Comparison of ENCODE assay signal across 11 cellular contexts in genomic region chr14:21255385-21256101, GRCh38. TPM values are rescaled to one million over a fixed set of nuclear protein-coding genes. Genes with fewer than 3 reads are reported as not detected.
DNase-seq lines count a peak whose midpoint lies in the region; ATAC-seq and TF ChIP-seq lines count a peak whose summit lies in the region.
"Had no signal": no experiment of that assay in that cellular context is flagged by ENCODE, and none has a peak within 500 bp of the region (broad histone marks: within the 10 kb centered on the region; RNA-seq: fewer than 3 reads in every experiment).

No MANE protein-coding gene starts in this region.

- TF ChIP-seq POLR2A in adrenal gland (IDR thresholded peaks at IDR 0.05) (no peak), suprapubic skin (IDR thresholded peaks at IDR 0.05) (no peak)

- H3K4me3 Mint-ChIP-seq in CD4-positive, alpha-beta memory T cell: peak overlapping the region in 7 of 8 donors; percentile 37 to 75 (median 63)
- peak overlapping the region; percentile 70 for H3K4me3 Mint-ChIP-seq in natural killer cell

- no peak for TF ChIP-seq EP300 in suprapubic skin (IDR thresholded peaks at IDR 0.05)

- no peak overlapping the region for H3K4me3 ChIP-seq in CD4-positive, alpha-beta memory T cell (ENCODE audit: low read length in 2 of 2)
- H3K4me3 ChIP-seq in HEK293 (ENCODE audit: low read depth, low read length) (no peak overlapping the region), adrenal gland (no peak overlapping the region), suprapubic skin (no peak overlapping the region)
- H3K4me3 ChIP-seq: lower lobe of right lung had no signal

- no peak for DNase-seq in CD4-positive, alpha-beta memory T cell
- DNase-seq in adrenal gland: no peak
- DNase-seq in natural killer cell: no peak
- DNase-seq in NCI-H1105 (lab: John Stamatoyannopoulos, UW): no peak
- no peak for DNase-seq in NCI-H2227 treated with DMSO at 0.1 percent for 48 hours (lab: John Stamatoyannopoulos, UW)
- no peak for DNase-seq in suprapubic skin (ENCODE audit: low spot score in 2 of 2)
- DNase-seq: lower lobe of right lung, NCI-H82, T-helper 9 cell had no signal

- no peaks in the 10 kb centered on the region for H3K27me3 ChIP-seq in CD4-positive, alpha-beta memory T cell (ENCODE audit: insufficient read depth, low read length)
- no peaks in the 10 kb centered on the region for H3K27me3 ChIP-seq in adrenal gland
- no peaks in the 10 kb centered on the region for H3K27me3 ChIP-seq in suprapubic skin

- H3K36me3 ChIP-seq in CD4-positive, alpha-beta memory T cell (ENCODE audit: insufficient read depth, low read length): peaks cover 32% of the 10 kb centered on the region
- H3K36me3 ChIP-seq in HEK293 (ENCODE audit: control insufficient read depth in 2 of 2, insufficient read depth in 1 of 2, low read length in 2 of 2) (peaks cover 76 to 90% of the 10 kb centered on the region in 2 experiments), adrenal gland (replicated peaks in 1 of 2) (peaks cover 0 to 70% of the 10 kb centered on the region in 2 donors), suprapubic skin (peaks cover 55% of the 10 kb centered on the region)

- ATAC-seq in natural killer cell (no peak), HG03342 (IDR thresholded peaks at IDR 0.05; ENCODE audit: unreplicated experiment) (no peak)
- ATAC-seq: lower lobe of right lung had no signal

- H3K27me3 Mint-ChIP-seq in CD4-positive, alpha-beta memory T cell: no peaks in the 10 kb centered on the region
- H3K27me3 Mint-ChIP-seq in natural killer cell (ENCODE audit: low read depth in 2 of 2): no peaks in the 10 kb centered on the region

- no peak for TF ChIP-seq CTCF in HEK293 (tag by site-specific recombination; IDR thresholded peaks at IDR 0.05)
- TF ChIP-seq CTCF in adrenal gland (IDR thresholded peaks at IDR 0.05): no peak
- TF ChIP-seq CTCF in natural killer cell (IDR thresholded peaks at IDR 0.05): no peak
- TF ChIP-seq CTCF in suprapubic skin (IDR thresholded peaks at IDR 0.05): no peak

- no peaks in the 10 kb centered on the region for H3K9me3 Mint-ChIP-seq in CD4-positive, alpha-beta memory T cell
- no peaks in the 10 kb centered on the region for H3K9me3 Mint-ChIP-seq in natural killer cell

- intact Hi-C loops in CD4-positive, alpha-beta memory T cell (cut with micrococcal nuclease): loop anchor here (1.0 kb wide), 1 partner anchor 8 kb away; no protein-coding TSS in a partner anchor
- intact Hi-C loops in adrenal gland (cut with DNase I): no loop called here
- intact Hi-C loops in natural killer cell (cut with micrococcal nuclease): loop anchor here (2.0 kb wide), 1 partner anchor 13 kb away; no protein-coding TSS in a partner anchor

- H3K4me1 Mint-ChIP-seq in CD4-positive, alpha-beta memory T cell: peaks cover 51 to 91% (median 72%) of the 10 kb centered on the region in 4 donors
- H3K4me1 Mint-ChIP-seq in natural killer cell: peaks cover 62 to 78% of the 10 kb centered on the region in 2 donors

- peak overlapping the region; percentile 0 to 81 (median 58) for H3K27ac Mint-ChIP-seq in CD4-positive, alpha-beta memory T cell
- peak overlapping the region; percentile 64 to 70 for H3K27ac Mint-ChIP-seq in natural killer cell

- CTCF ChIA-PET in CD4-positive, alpha-beta memory T cell (lab: Charles Lee; ENCODE audit: partially characterized antibody): interaction anchor here (1.0 to 2.6 kb wide), 8 partner anchors 9 to 40 kb away, joined by 3 to 13 read pairs (median 3); no protein-coding TSS in a partner anchor
- CTCF ChIA-PET in HEK293 (lab: Yijun Ruan, JAX): interaction anchor here (1.0 kb wide), 2 partner anchors 12 to 15 kb away, joined by 3 read pairs; no protein-coding TSS in a partner anchor

- WGBS in adrenal gland, 4 donors: 43 to 67% (median 56%) methylated on average over 4 of the region's 4 CpGs
- 52% methylated on average over 4 of the region's 4 CpGs for WGBS in suprapubic skin

- H3K9me3 ChIP-seq in CD4-positive, alpha-beta memory T cell (ENCODE audit: control insufficient read depth in 1 of 2, low read length in 2 of 2): no peaks in the 10 kb centered on the region
- H3K9me3 ChIP-seq in HEK293 (ENCODE audit: control insufficient read depth, insufficient read depth, low read depth, low read length): no peaks in the 10 kb centered on the region
- no peaks in the 10 kb centered on the region for H3K9me3 ChIP-seq in adrenal gland (replicated peaks in 1 of 3)
- no peaks in the 10 kb centered on the region for H3K9me3 ChIP-seq in suprapubic skin
- H3K9me3 ChIP-seq: lower lobe of right lung had no signal

- H3K27ac ChIP-seq in CD4-positive, alpha-beta memory T cell (ENCODE audit: low read depth, low read length): no peak overlapping the region
- no peak overlapping the region for H3K27ac ChIP-seq in HEK293 (ENCODE audit: extremely low read depth, low read depth, low read length)
- peak overlapping the region in 3 of 5 donors; percentile 7 to 41 (median 39) for H3K27ac ChIP-seq in adrenal gland
- H3K27ac ChIP-seq in suprapubic skin: no peak overlapping the region
- H3K27ac ChIP-seq: lower lobe of right lung had no signal

- POLR2A ChIA-PET in CD4-positive, alpha-beta memory T cell (lab: Charles Lee; ENCODE audit: partially characterized antibody): interaction anchor here (0.9 to 6.4 kb wide), 5 partner anchors 10 to 25 kb away, joined by 3 to 85 read pairs (median 10); no protein-coding TSS in a partner anchor
- POLR2A ChIA-PET in HEK293 (lab: Yijun Ruan, JAX): interaction anchor here (0.7 to 3.3 kb wide), 7 partner anchors 9 to 128 kb away, joined by 3 to 13 read pairs (median 5); no protein-coding TSS in a partner anchor

- H3K36me3 Mint-ChIP-seq in CD4-positive, alpha-beta memory T cell: peaks cover 52 to 72% of the 10 kb centered on the region in 2 donors
- peaks cover 8% of the 10 kb centered on the region for H3K36me3 Mint-ChIP-seq in natural killer cell

- peaks cover 81% of the 10 kb centered on the region for H3K4me1 ChIP-seq in CD4-positive, alpha-beta memory T cell (ENCODE audit: insufficient read depth, low read length)
- H3K4me1 ChIP-seq in HEK293 (ENCODE audit: control insufficient read depth, insufficient read depth, low read length) (peaks cover 8% of the 10 kb centered on the region; the same call in 1 of the 2 replicates), adrenal gland (replicated peaks in 1 of 2) (peaks cover 29 to 64% of the 10 kb centered on the region in 2 donors), suprapubic skin (peaks cover 47% of the 10 kb centered on the region)

TF ChIP-seq in HEK293, 187 proteins besides CTCF, POLR2A, EP300 and RAD21:
- no peak for TF ChIP-seq ZNF510 (tag by site-specific recombination; IDR thresholded peaks at IDR 0.05; ENCODE audit: insufficient replicate concordance)
- 0 out of 2 replicates have a peak, but pooled peaks have one; percentile 38 for TF ChIP-seq PRDM6 (tag by site-specific recombination; IDR thresholded peaks at IDR 0.05)
- TF ChIP-seq ZNF202 (tag by site-specific recombination; IDR thresholded peaks at IDR 0.05; ENCODE audit: borderline replicate concordance): 0 out of 2 replicates have a peak, but pooled peaks have one; percentile 2
- TF ChIP-seq ZNF26 (tag by site-specific recombination; IDR thresholded peaks at IDR 0.05): no peak

RNA-seq across cellular contexts. Expression of gene HNRNPC, which starts 13.7 kb away (rescaled TPM):
- 100 to 1,000 TPM; 538 to 539 TPM for total RNA-seq in CD4-positive, alpha-beta memory T cell
- 1,000 to 10,000 TPM in 1 of 2 donors, 100 to 1,000 TPM in 1; 705 to 1,178 TPM for polyA plus RNA-seq in CD4-positive, alpha-beta memory T cell
- total RNA-seq in adrenal gland: 100 to 1,000 TPM; 399 to 615 (median 503) TPM
- polyA plus RNA-seq in adrenal gland: 100 to 1,000 TPM; 832 to 905 (median 866) TPM
- total RNA-seq in natural killer cell: 100 to 1,000 TPM; 501 to 547 (median 515) TPM
- total RNA-seq in suprapubic skin: 100 to 1,000 TPM; 355 to 512 (median 409) TPM

RNA-seq across cellular contexts. Expression of gene RPGRIP1, which starts 24.3 kb away (rescaled TPM):
- total RNA-seq in CD4-positive, alpha-beta memory T cell: under 1 TPM in 1 of 2 experiments, not detected in 1; 0.47 TPM
- not detected for polyA plus RNA-seq in CD4-positive, alpha-beta memory T cell
- total RNA-seq in adrenal gland: 1 to 10 TPM in 4 of 8 donors, under 1 TPM in 2, not detected in 2; 0.27 to 1.6 (median 1.1) TPM
- under 1 TPM in 2 of 3 donors, not detected in 1; 0.10 to 0.24 TPM for polyA plus RNA-seq in adrenal gland
- total RNA-seq in natural killer cell: under 1 TPM in 2 of 3 donors, not detected in 1; 0.68 to 0.85 TPM
- total RNA-seq in suprapubic skin: not detected

Comparison
In these comparisons a context has a peak if more than half of its experiments do, and no peak if none do; other contexts are left out.
1. H3K27ac ChIP-seq: peak in adrenal gland (3 of 5); none in CD4-positive, alpha-beta memory T cell (single experiment), HEK293 (single experiment) and suprapubic skin (single experiment).
2. intact Hi-C loops: an anchor here in CD4-positive, alpha-beta memory T cell (1.0 kb wide) and natural killer cell (2.0 kb wide); none called in adrenal gland.